Comparison of ENCODE assay signal across 8 cellular contexts in genomic region chr15:66292261-66293084, GRCh38. TPM values are rescaled to one million over a fixed set of nuclear protein-coding genes. Genes with fewer than 3 reads are reported as not detected.
A peak's percentile ranks its signal among the peaks of the same experiment; 100 is the strongest.
DNase-seq lines count a peak whose midpoint lies in the region; ATAC-seq, FAIRE-seq and TF ChIP-seq lines count a peak whose summit lies in the region.

No MANE protein-coding gene starts in this region.

- peak overlapping the region; percentile 68; the same call in 1 of the 2 replicates for H3K9ac ChIP-seq in HUES64 (ENCODE audit: low read depth, low read length)

- peak overlapping the region; percentile 67 for H3K4me3 Mint-ChIP-seq in mesothelial cell of epicardium

- POLR2A ChIA-PET in A549 (lab: Yijun Ruan, JAX): no interaction called here

- H3K27me3 Mint-ChIP-seq in mesothelial cell of epicardium (ENCODE audit: low read depth): no peaks in the 10 kb centered on the region

- H3K9me3 Mint-ChIP-seq in mesothelial cell of epicardium: no peaks in the 10 kb centered on the region

- intact Hi-C loops in body of pancreas (cut with DNase I): no loop called here

- no peak for TF ChIP-seq CTCF in A549 (IDR thresholded peaks at IDR 0.05)
- TF ChIP-seq CTCF in body of pancreas (IDR thresholded peaks at IDR 0.05): no peak
- TF ChIP-seq CTCF in mesothelial cell of epicardium (IDR thresholded peaks at IDR 0.05; ENCODE audit: unreplicated experiment): no peak

- 79% methylated on average over 12 of the region's 12 CpGs for WGBS in A549 (ENCODE audit: missing lambda C conversion rate)
- WGBS in HUES64: 79% methylated on average over 12 of the region's 12 CpGs
- WGBS in body of pancreas, 2 donors: 21 to 27% methylated on average over 12 of the region's 12 CpGs

- H3K36me3 Mint-ChIP-seq in mesothelial cell of epicardium: peaks cover 3% of the 10 kb centered on the region

- H3K36me3 ChIP-seq in HUES64 (ENCODE audit: insufficient read depth, low read length) (no peaks in the 10 kb centered on the region), body of pancreas (replicated peaks in 1 of 2; ENCODE audit: insufficient read depth in 1 of 2, low read depth in 2 of 2) (no peaks in the 10 kb centered on the region)

- no peak for DNase-seq in A549 (ENCODE audit: low read depth in 1 of 2, low spot score in 1 of 2)
- DNase-seq in body of pancreas: peak in 2 of 4 donors; percentile 3 to 30
- no peak for DNase-seq in mesothelial cell of epicardium (ENCODE audit: low spot score in 2 of 2, unreplicated experiment in 2 of 2)
- no peak for DNase-seq in putamen (ENCODE audit: low spot score)
- no peak for DNase-seq in LoVo (ENCODE audit: low spot score)
- DNase-seq in EL: no peak

- peaks cover 35% of the 10 kb centered on the region for H3K4me1 Mint-ChIP-seq in mesothelial cell of epicardium

- peak overlapping the region; percentile 51 for H3K4me3 ChIP-seq in A549
- peak overlapping the region; percentile 55 for H3K4me3 ChIP-seq in HUES64 (ENCODE audit: low read length)
- peak overlapping the region; percentile 33 to 40 for H3K4me3 ChIP-seq in body of pancreas

- FAIRE-seq in A549 (lab: Jason Lieb, UNC): no peak

- H3K4me1 ChIP-seq in A549 (peaks cover 31% of the 10 kb centered on the region), HUES64 (ENCODE audit: insufficient read depth, low read length) (peaks cover 21% of the 10 kb centered on the region), body of pancreas (peaks cover 41% of the 10 kb centered on the region)

- H3K4me2 ChIP-seq in A549: peak overlapping the region; percentile 78

- H3K9me3 ChIP-seq in A549 (no peaks in the 10 kb centered on the region), HUES64 (ENCODE audit: insufficient read depth, low read depth, low read length) (no peaks in the 10 kb centered on the region), body of pancreas (no peaks in the 10 kb centered on the region)

- TF ChIP-seq POLR2A in A549 (IDR thresholded peaks at IDR 0.05; ENCODE audit: low read length) (no peak), body of pancreas (IDR thresholded peaks at IDR 0.05) (no peak)

- H3K27ac ChIP-seq in A549: peak overlapping the region; percentile 95
- no peak overlapping the region for H3K27ac ChIP-seq in HUES64 (ENCODE audit: low read depth, low read length)
- H3K27ac ChIP-seq in body of pancreas: peak overlapping the region in 3 of 4 donors; percentile 88 to 94 (median 90)

- H3K27me3 ChIP-seq in HUES64 (ENCODE audit: insufficient read depth, low read length) (peaks cover 4% of the 10 kb centered on the region; the same call in 1 of the 2 replicates), body of pancreas (no peaks in the 10 kb centered on the region)

- TF ChIP-seq RAD21 in A549 (conservative IDR thresholded peaks at IDR 0.05 in 1 of 2, IDR thresholded peaks at IDR 0.05 in 1 of 2): no peak

- TF ChIP-seq EP300 in A549 (IDR thresholded peaks at IDR 0.05): no peak

- H3K27ac Mint-ChIP-seq in mesothelial cell of epicardium: peak overlapping the region; percentile 87

- ATAC-seq in A549 (peak in 1 of 2 experiments; percentile 1; a peak in 2 of 6 replicates), body of pancreas (peak; percentile 5), GM21576 (IDR thresholded peaks at IDR 0.05; ENCODE audit: unreplicated experiment) (no peak)

- CTCF ChIA-PET in A549 (lab: Yijun Ruan, JAX): interaction anchor here (0.6 to 4.3 kb wide), 9 partner anchors 41 to 697 kb away, joined by 3 to 25 read pairs (median 4); partner anchors contain the start of gene SNAPC5

TF ChIP-seq in A549, 52 proteins besides CTCF, POLR2A, EP300 and RAD21:
- no peak for TF ChIP-seq KDM5A (IDR thresholded peaks at IDR 0.05)
- TF ChIP-seq EHMT2 (IDR thresholded peaks at IDR 0.05; ENCODE audit: low read depth): no peak
- no peak for TF ChIP-seq ZSCAN20 (CRISPR knock-in tag; IDR thresholded peaks at IDR 0.05)
- TF ChIP-seq FOXS1 (CRISPR knock-in tag; IDR thresholded peaks at IDR 0.05): no peak
- TF ChIP-seq MAX (IDR thresholded peaks at IDR 0.05): no peak
- TF ChIP-seq ZC3H11A (IDR thresholded peaks at IDR 0.05): no peak
- no peak for TF ChIP-seq CHD4 (IDR thresholded peaks at IDR 0.05; ENCODE audit: borderline replicate concordance)
- no peak for TF ChIP-seq CEBPB (IDR thresholded peaks at IDR 0.05)
- no peak for TF ChIP-seq BHLHE40 (IDR thresholded peaks at IDR 0.05; ENCODE audit: low read depth, low read length)
- no peak for TF ChIP-seq ZFP36 (IDR thresholded peaks at IDR 0.05; ENCODE audit: borderline replicate concordance, partially characterized antibody)
- TF ChIP-seq FOSB (CRISPR knock-in tag; IDR thresholded peaks at IDR 0.05): no peak
- TF ChIP-seq RCOR1 (IDR thresholded peaks at IDR 0.05; ENCODE audit: low read depth, low read length): no peak
- TF ChIP-seq HMGXB4 (CRISPR knock-in tag; IDR thresholded peaks at IDR 0.05; ENCODE audit: borderline replicate concordance): no peak
- TF ChIP-seq HEYL (CRISPR knock-in tag; IDR thresholded peaks at IDR 0.05): no peak
- TF ChIP-seq E2F6 (IDR thresholded peaks at IDR 0.05; ENCODE audit: borderline replicate concordance, low read depth): no peak
- TF ChIP-seq HOXA7 (CRISPR knock-in tag; IDR thresholded peaks at IDR 0.05): no peak
- no peak for TF ChIP-seq RARB (CRISPR knock-in tag; IDR thresholded peaks at IDR 0.05)
- TF ChIP-seq ATOH8 (CRISPR knock-in tag; IDR thresholded peaks at IDR 0.05; ENCODE audit: low read depth): no peak

RNA-seq across cellular contexts. Expression of gene DIS3L, which starts 0.9 kb away (rescaled TPM):
- polyA plus RNA-seq in A549 (2011; rRNA removed) (64.3 and 74.9 TPM in 2 replicates), A549 (2017; fragmentation: RNase III; extraction: RNeasy Plus Mini Kit Qiagen cat#74134 plus additional on column Dnase treatment) (43.6 to 47.9 TPM (median 44.6 TPM) in 3 replicates)
- 20.0 and 22.0 TPM in 2 replicates for polyA plus RNA-seq in A549 (2012; cell fraction: cytosol; rRNA removed)
- polyA plus RNA-seq in A549 (2012; cell fraction: nucleus; rRNA removed): 13.1 and 24.2 TPM in 2 replicates
- 57.4 and 61.2 TPM in 2 replicates for polyA minus RNA-seq in A549 (2011; rRNA and poly(A)+ RNA removed)
- polyA plus RNA-seq in HUES64 (2013, experiment 1 of 2): 22.3 TPM
- 19.5 TPM for polyA plus RNA-seq in HUES64 (2013, experiment 2 of 2)
- total RNA-seq in body of pancreas (10 to 100 TPM; 17.5 to 17.9 TPM), mesothelial cell of epicardium (34.7 to 39.2 TPM (median 36.4 TPM) in 3 replicates)

RNA-seq across cellular contexts. Expression of gene MEGF11, which starts 38.9 kb away (rescaled TPM):
- polyA plus RNA-seq in A549 (2011; rRNA removed) (0.25 and 0.33 TPM in 2 replicates), A549 (2017; fragmentation: RNase III; extraction: RNeasy Plus Mini Kit Qiagen cat#74134 plus additional on column Dnase treatment) (0.31 to 0.49 TPM (median 0.37 TPM) in 3 replicates)
- polyA plus RNA-seq in A549 (2012; cell fraction: cytosol; rRNA removed): 0.24 and 0.51 TPM in 2 replicates
- 0.72 and 0.78 TPM in 2 replicates for polyA plus RNA-seq in A549 (2012; cell fraction: nucleus; rRNA removed)
- 0.44 and 0.74 TPM in 2 replicates for polyA minus RNA-seq in A549 (2011; rRNA and poly(A)+ RNA removed)
- polyA plus RNA-seq in HUES64 (2013, experiment 1 of 2): 0.60 TPM
- polyA plus RNA-seq in HUES64 (2013, experiment 2 of 2): 1.0 TPM
- total RNA-seq in body of pancreas (not detected), mesothelial cell of epicardium (1.2 to 3.7 TPM (median 1.5 TPM) in 3 replicates)
